Comparison of ENCODE assay signal across 8 cellular contexts in genomic region chr2:95159690-95160449, GRCh38. TPM values are rescaled to one million over a fixed set of nuclear protein-coding genes. Genes with fewer than 3 reads are reported as not detected.
A peak's percentile ranks its signal among the peaks of the same experiment; 100 is the strongest.
DNase-seq lines count a peak whose midpoint lies in the region; ATAC-seq and TF ChIP-seq lines count a peak whose summit lies in the region.

ZNF514 (minus strand) TSS chr2:95159848; CDS start chr2:95153253, 6,595 bp downstream.

- H3K4me3 Mint-ChIP-seq in CD4-positive, CD25-positive, alpha-beta regulatory T cell = peak within 1 kb of the TSS; percentile 89 to 95 (median 94)
- H3K4me3 Mint-ChIP-seq in activated T-cell treated with anti-CD3 and anti-CD28 coated beads, Interleukin-2, amount 50 U/mL, for 24 hours = peak within 1 kb of the TSS; percentile 80

- no peaks in the 10 kb centered on the region; the same call in 1 of the 2 replicates for H3K79me2 ChIP-seq in OCI-LY3 (ENCODE audit: low read length)

- peak within 1 kb of the TSS; percentile 75 for H3K4me2 ChIP-seq in OCI-LY3 (ENCODE audit: low read length)

- H3K27ac ChIP-seq in CD4-positive, CD25-positive, alpha-beta regulatory T cell (ENCODE audit: insufficient read depth, low read length, poor library complexity, severe bottlenecking) = peak within 1 kb of the TSS; percentile 60
- no peak within 1 kb of the TSS for H3K27ac ChIP-seq in OCI-LY3 (ENCODE audit: low read length)
- H3K27ac ChIP-seq in muscle layer of colon (ENCODE audit: low read depth, low read length) = peak within 1 kb of the TSS; percentile 91

- H3K27ac Mint-ChIP-seq in CD4-positive, CD25-positive, alpha-beta regulatory T cell = peak within 1 kb of the TSS; percentile 63 to 96 (median 92)
- H3K27ac Mint-ChIP-seq in activated T-cell treated with anti-CD3 and anti-CD28 coated beads, Interleukin-2, amount 50 U/mL, for 24 hours = peak within 1 kb of the TSS; percentile 88

- DNase-seq in CD4-positive, CD25-positive, alpha-beta regulatory T cell = peak; percentile 75 to 80 (median 77)
- DNase-seq in activated T-cell treated with anti-CD3 and anti-CD28 coated beads, Interleukin-2, amount 50 U/mL, for 24 hours = peak; percentile 85
- DNase-seq in stimulated activated CD8-positive, alpha-beta memory T cell treated with anti-CD3 and anti-CD28 coated beads, Interleukin-4, amount 100 ng/mL, for 48 hours = peak; percentile 81

- peaks cover 21% of the 10 kb centered on the region for H3K4me1 ChIP-seq in CD4-positive, CD25-positive, alpha-beta regulatory T cell (ENCODE audit: control insufficient read depth, insufficient read depth, low read length, poor library complexity, severe bottlenecking)
- H3K4me1 ChIP-seq in OCI-LY3 (ENCODE audit: low read length) = peaks cover 5% of the 10 kb centered on the region
- H3K4me1 ChIP-seq in muscle layer of colon (ENCODE audit: insufficient read depth, low read length) = peaks cover 13% of the 10 kb centered on the region

- peaks cover 4% of the 10 kb centered on the region for H3K27me3 Mint-ChIP-seq in CD4-positive, CD25-positive, alpha-beta regulatory T cell
- no peaks in the 10 kb centered on the region for H3K27me3 Mint-ChIP-seq in activated T-cell treated with anti-CD3 and anti-CD28 coated beads, Interleukin-2, amount 50 U/mL, for 24 hours

- H3K9ac ChIP-seq in OCI-LY3 (ENCODE audit: low read length) = peak within 1 kb of the TSS; percentile 30
- peak within 1 kb of the TSS; percentile 66 for H3K9ac ChIP-seq in muscle layer of colon (ENCODE audit: low read length)

- no peaks in the 10 kb centered on the region for H4K20me1 ChIP-seq in OCI-LY3 (ENCODE audit: insufficient read depth, low read length)

- H3K36me3 Mint-ChIP-seq in CD4-positive, CD25-positive, alpha-beta regulatory T cell = peaks cover 19% of the 10 kb centered on the region
- peaks cover 42% of the 10 kb centered on the region for H3K36me3 Mint-ChIP-seq in activated T-cell treated with anti-CD3 and anti-CD28 coated beads, Interleukin-2, amount 50 U/mL, for 24 hours (ENCODE audit: low read depth)

- peak within 1 kb of the TSS; percentile 54; the same call in 1 of the 2 replicates for H2AFZ ChIP-seq in OCI-LY3 (ENCODE audit: low read depth, low read length)

- no peaks in the 10 kb centered on the region for H3K27me3 ChIP-seq in CD4-positive, CD25-positive, alpha-beta regulatory T cell (ENCODE audit: control insufficient read depth, insufficient read depth, low read length)
- H3K27me3 ChIP-seq in OCI-LY3 (ENCODE audit: low read depth, low read length) (no peaks in the 10 kb centered on the region), muscle layer of colon (ENCODE audit: control insufficient read depth in 1 of 2, insufficient read depth in 2 of 2, low read length in 2 of 2) (no peaks in the 10 kb centered on the region)

- H3K9me3 ChIP-seq in CD4-positive, CD25-positive, alpha-beta regulatory T cell (ENCODE audit: control insufficient read depth in 2 of 2, low read length in 2 of 2) = peaks cover 4 to 7% of the 10 kb centered on the region in 2 experiments
- H3K9me3 ChIP-seq in OCI-LY3 (ENCODE audit: insufficient read depth, low read length) (no peaks in the 10 kb centered on the region), muscle layer of colon (ENCODE audit: low read length) (no peaks in the 10 kb centered on the region)

- peaks cover 0 to 13% (median 1%) of the 10 kb centered on the region in 7 donors for H3K9me3 Mint-ChIP-seq in CD4-positive, CD25-positive, alpha-beta regulatory T cell
- peaks cover 13% of the 10 kb centered on the region for H3K9me3 Mint-ChIP-seq in activated T-cell treated with anti-CD3 and anti-CD28 coated beads, Interleukin-2, amount 50 U/mL, for 24 hours

- peak within 1 kb of the TSS; percentile 47 for H3K4me3 ChIP-seq in CD4-positive, CD25-positive, alpha-beta regulatory T cell (ENCODE audit: low read depth, low read length)
- peak within 1 kb of the TSS; percentile 80 for H3K4me3 ChIP-seq in OCI-LY3 (ENCODE audit: low read length)
- peak within 1 kb of the TSS; percentile 78 to 85 for H3K4me3 ChIP-seq in muscle layer of colon (ENCODE audit: low read depth in 1 of 2, low read length in 2 of 2)

- peaks cover 6 to 39% (median 11%) of the 10 kb centered on the region in 4 donors for H3K4me1 Mint-ChIP-seq in CD4-positive, CD25-positive, alpha-beta regulatory T cell
- peaks cover 28% of the 10 kb centered on the region for H3K4me1 Mint-ChIP-seq in activated T-cell treated with anti-CD3 and anti-CD28 coated beads, Interleukin-2, amount 50 U/mL, for 24 hours (ENCODE audit: low read depth)

- peaks cover 17% of the 10 kb centered on the region for H3K36me3 ChIP-seq in CD4-positive, CD25-positive, alpha-beta regulatory T cell (ENCODE audit: control insufficient read depth, insufficient read depth, low read length)
- peaks cover 12% of the 10 kb centered on the region for H3K36me3 ChIP-seq in OCI-LY3 (replicated peaks; ENCODE audit: low read depth, low read length)
- H3K36me3 ChIP-seq in muscle layer of colon (ENCODE audit: insufficient read depth, low read length) = peaks cover 16% of the 10 kb centered on the region

- ATAC-seq in CD4-positive, CD25-positive, alpha-beta regulatory T cell (ENCODE audit: low read depth in 2 of 2) = peak; percentile 86 to 87
- ATAC-seq in GM19452 (IDR thresholded peaks at IDR 0.05; ENCODE audit: unreplicated experiment) = peak; percentile 91
- ATAC-seq in HG03558 (IDR thresholded peaks at IDR 0.05; ENCODE audit: extremely low read depth, unreplicated experiment) = peak; percentile 87
- ATAC-seq in esophagus mucosa = peak; percentile 82

- TF ChIP-seq CTCF in OCI-LY3 (IDR thresholded peaks at IDR 0.05; ENCODE audit: low read depth, low read length) = no peak

RNA-seq across cellular contexts. Expression of gene ZNF514, which starts in this region (rescaled TPM):
- 11.4 TPM for total RNA-seq in CD4-positive, CD25-positive, alpha-beta regulatory T cell
- 10 to 100 TPM in 3 of 4 donors, 1 to 10 TPM in 1; 8.9 to 12.9 (median 11.7) TPM for polyA plus RNA-seq in CD4-positive, CD25-positive, alpha-beta regulatory T cell
- 7.4 TPM for total RNA-seq in esophagus mucosa
